Comparison of ENCODE assay signal across 9 cellular contexts in the genomic region with DNA sequence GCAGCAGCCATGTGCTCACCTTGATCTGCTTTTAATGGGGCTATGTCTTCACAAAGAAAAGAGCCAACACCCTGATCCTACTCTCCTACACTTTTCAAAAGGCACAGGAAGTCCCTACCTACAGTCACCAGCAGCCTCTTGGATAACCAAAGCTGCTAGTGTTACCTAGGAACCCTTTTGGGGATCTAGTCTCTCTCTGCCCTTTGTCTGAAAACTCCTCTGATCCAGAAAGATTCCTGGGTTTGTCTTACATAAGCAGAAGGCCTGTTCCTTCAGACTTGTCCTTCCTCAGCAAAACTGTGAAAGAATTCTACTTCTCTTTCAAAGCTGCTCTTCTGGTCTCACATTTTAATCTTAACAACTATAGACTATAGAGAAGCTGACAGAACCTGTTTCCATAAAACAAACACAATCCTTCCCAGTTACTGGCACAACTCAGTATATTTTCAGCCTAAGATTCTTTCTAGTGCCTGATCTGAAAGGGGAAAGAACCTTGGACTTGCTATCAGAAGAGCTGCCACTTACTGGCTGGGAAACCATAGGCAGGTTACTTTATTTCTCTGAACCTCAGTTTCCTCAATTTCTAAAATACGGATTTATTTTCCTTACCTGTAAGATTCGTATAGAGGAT. TPM values are rescaled to one million over a fixed set of nuclear protein-coding genes. Genes with fewer than 3 reads are reported as not detected.
DNase-seq lines count a peak whose midpoint lies in the region; ATAC-seq and TF ChIP-seq lines count a peak whose summit lies in the region.
"Had no signal": no experiment of that assay in that cellular context is flagged by ENCODE, and none has a peak within 500 bp of the region (broad histone marks: within the 10 kb centered on the region; RNA-seq: fewer than 3 reads in every experiment).

No MANE protein-coding gene starts in this region.

- peak overlapping the region; percentile 100 for H3K4me2 ChIP-seq in BLaER1
- H3K4me2 ChIP-seq in KMS-11 = peak overlapping the region; percentile 95

- H3K9ac ChIP-seq in BLaER1 (peak overlapping the region; percentile 99; the same call in 1 of the 2 replicates), KMS-11 (no peak overlapping the region), colonic mucosa (ENCODE audit: low read depth in 2 of 2, low read length in 2 of 2) (peak overlapping the region in 1 of 2 donors; percentile 96)

- H3K4me1 Mint-ChIP-seq in neural crest cell = peaks cover 60% of the 10 kb centered on the region

- TF ChIP-seq CTCF in KMS-11 (conservative IDR thresholded peaks at IDR 0.05; ENCODE audit: low read depth, low read length) (no peak), colonic mucosa (IDR thresholded peaks at IDR 0.05) (no peak), neural crest cell (conservative IDR thresholded peaks at IDR 0.05) (no peak), ascending aorta (IDR thresholded peaks at IDR 0.05) (no peak)

- peaks cover 3% of the 10 kb centered on the region for H3K36me3 Mint-ChIP-seq in neural crest cell (ENCODE audit: low read depth)

- H3K27me3 Mint-ChIP-seq in neural crest cell (ENCODE audit: low read depth) = no peaks in the 10 kb centered on the region

- peaks cover 62% of the 10 kb centered on the region for H3K4me1 ChIP-seq in BLaER1
- H3K4me1 ChIP-seq in KMS-11 (ENCODE audit: low read depth, poor library complexity, severe bottlenecking) = peaks cover 49% of the 10 kb centered on the region
- H3K4me1 ChIP-seq in colonic mucosa = peaks cover 22% of the 10 kb centered on the region
- H3K4me1 ChIP-seq in ascending aorta = peaks cover 0 to 33% of the 10 kb centered on the region in 2 donors

- H3K36me3 ChIP-seq in BLaER1 = peaks cover 55% of the 10 kb centered on the region
- peaks cover 9% of the 10 kb centered on the region; the same call in 1 of the 2 replicates for H3K36me3 ChIP-seq in KMS-11 (ENCODE audit: insufficient read depth)
- peaks cover 11% of the 10 kb centered on the region for H3K36me3 ChIP-seq in colonic mucosa
- peaks cover 17 to 23% of the 10 kb centered on the region in 2 donors for H3K36me3 ChIP-seq in ascending aorta

- no peak overlapping the region for H3K27ac Mint-ChIP-seq in neural crest cell (ENCODE audit: unreplicated experiment)

- no peak for ATAC-seq in GM21717 (IDR thresholded peaks at IDR 0.05; ENCODE audit: unreplicated experiment)

- no peak overlapping the region for H2AFZ ChIP-seq in KMS-11 (ENCODE audit: low read depth)

- H3K9me3 ChIP-seq in BLaER1 (no peaks in the 10 kb centered on the region), colonic mucosa (no peaks in the 10 kb centered on the region), ascending aorta (no peaks in the 10 kb centered on the region)
- H3K9me3 ChIP-seq: HAP-1 had no signal

- no peaks in the 10 kb centered on the region for H3K9me3 Mint-ChIP-seq in neural crest cell

- DNase-seq in colonic mucosa (no peak), neural crest cell (ENCODE audit: low read depth, low spot score) (no peak), NCI-H187 (lab: John Stamatoyannopoulos, UW) (no peak), OCI-M2 (lab: John Stamatoyannopoulos, UW; ENCODE audit: unreplicated experiment) (no peak), ascending aorta (ENCODE audit: low spot score in 2 of 2) (no peak)

- H4K20me1 ChIP-seq in BLaER1 (peaks cover 77% of the 10 kb centered on the region), KMS-11 (ENCODE audit: insufficient read depth) (peaks cover 6% of the 10 kb centered on the region; the same call in 1 of the 2 replicates)

- H3K4me3 ChIP-seq in BLaER1 = peak overlapping the region; percentile 98; the same call in 1 of the 2 replicates
- no peak overlapping the region for H3K4me3 ChIP-seq in KMS-11 (IDR thresholded peaks at IDR 0.05; ENCODE audit: insufficient read depth, low read depth, low read length)
- H3K4me3 ChIP-seq in colonic mucosa = no peak overlapping the region
- no peak overlapping the region for H3K4me3 ChIP-seq in ascending aorta

- H3K27me3 ChIP-seq in BLaER1 (no peaks in the 10 kb centered on the region), KMS-11 (ENCODE audit: insufficient read depth, low read depth) (no peaks in the 10 kb centered on the region), colonic mucosa (no peaks in the 10 kb centered on the region), ascending aorta (no peaks in the 10 kb centered on the region)

- peak overlapping the region; percentile 99 for H3K4me3 Mint-ChIP-seq in neural crest cell

- H3K27ac ChIP-seq in BLaER1 = peak overlapping the region; percentile 97
- H3K27ac ChIP-seq in KMS-11 = no peak overlapping the region
- peak overlapping the region; percentile 73 for H3K27ac ChIP-seq in colonic mucosa
- peak overlapping the region in 1 of 2 donors; percentile 39 for H3K27ac ChIP-seq in ascending aorta

- peaks cover 78% of the 10 kb centered on the region for H3K79me2 ChIP-seq in KMS-11 (ENCODE audit: insufficient read depth, low read depth)

- intact Hi-C loops in colonic mucosa (cut with DNase I) (loop anchor here (10.0 kb wide), 1 partner anchor 280 kb away; no protein-coding TSS in a partner anchor), ascending aorta (cut with DNase I) (loop anchor here (5.0 to 10.0 kb wide), 3 partner anchors 73 to 380 kb away; a partner anchor contains a TSS)

RNA-seq across cellular contexts. Expression of a gene that starts 2.9 kb away (rescaled TPM):
- 10 to 100 TPM; 17.7 to 18.6 TPM for total RNA-seq in colonic mucosa
- 70.4 and 71.1 TPM in 2 replicates for total RNA-seq in neural crest cell
- total RNA-seq in ascending aorta = 6.7 TPM

RNA-seq across cellular contexts. Expression of a gene that starts 3.1 kb away (rescaled TPM):
- total RNA-seq in colonic mucosa (10 to 100 TPM; 26.9 to 36.3 TPM), neural crest cell (47.5 and 51.4 TPM in 2 replicates), ascending aorta (29.8 TPM)
